ENCODE assay signal across 8 cellular contexts in the genomic region with DNA sequence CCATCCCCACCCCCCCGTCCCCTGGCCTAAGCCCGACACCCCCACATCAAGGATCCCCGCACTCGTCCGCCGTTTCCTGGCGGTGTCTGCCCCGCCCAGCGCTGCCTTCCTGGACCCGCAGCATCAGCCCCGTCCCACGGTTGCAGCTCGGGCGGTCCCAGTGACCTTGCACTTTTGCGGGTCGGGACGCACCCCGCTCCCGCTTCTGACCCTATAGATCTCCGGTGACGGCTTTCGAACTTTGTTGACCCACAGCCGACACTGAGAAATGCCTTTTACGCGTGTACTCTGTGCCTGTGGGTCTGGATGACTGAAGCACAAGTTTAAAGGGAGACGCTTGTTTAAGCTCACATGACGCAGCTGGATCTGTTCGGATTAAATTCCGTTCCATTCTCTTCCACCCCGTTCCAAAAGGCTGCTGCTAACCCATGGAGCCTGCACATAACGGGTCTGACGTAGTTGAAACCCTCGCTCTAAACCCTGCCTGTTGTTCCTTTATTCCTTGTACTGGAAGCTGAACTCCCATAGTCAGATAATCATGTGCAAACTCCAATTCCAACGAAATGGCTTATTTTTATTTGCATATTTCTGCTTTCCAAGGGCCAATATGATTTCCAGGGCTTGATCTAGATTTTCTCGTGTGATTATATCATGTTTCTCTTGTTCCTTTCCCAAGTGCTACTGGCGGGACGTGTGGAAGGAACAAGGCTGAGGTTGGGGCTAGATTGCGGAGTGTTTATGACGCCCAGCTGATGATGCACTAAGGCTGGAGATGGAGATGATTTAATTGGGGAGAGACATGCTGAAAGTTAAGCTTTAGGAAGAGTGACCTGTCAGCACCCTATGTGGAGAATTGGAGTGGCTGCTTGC. TPM values are rescaled to one million over a fixed set of nuclear protein-coding genes. Genes with fewer than 3 reads are reported as not detected.
DNase-seq lines count a peak whose midpoint lies in the region; ATAC-seq and TF ChIP-seq lines count a peak whose summit lies in the region.

No MANE protein-coding gene starts in this region.

- H3K4me3 ChIP-seq in body of pancreas (peak overlapping the region; percentile 58 to 63), iPS-11a (ENCODE audit: low read depth, low read length) (peak overlapping the region; percentile 74)

- no peak for TF ChIP-seq CTCF in body of pancreas (IDR thresholded peaks at IDR 0.05)

- peaks cover 20% of the 10 kb centered on the region for H3K4me1 ChIP-seq in body of pancreas

- no peaks in the 10 kb centered on the region for H3K27me3 ChIP-seq in body of pancreas

- ATAC-seq in HG03095 (IDR thresholded peaks at IDR 0.05; ENCODE audit: unreplicated experiment) (peak; percentile 17), SK-N-SH treated with all-trans-retinoic acid at 6 μM for 48 hours (peak; percentile 69), body of pancreas (peak; percentile 26), sciatic nerve (peak; percentile 43)

- WGBS in body of pancreas, 2 donors, result 5 to 12% methylated on average over 20 to 36 of the region's 39 CpGs

- H3K27ac ChIP-seq in body of pancreas, result peak overlapping the region; percentile 51 to 81 (median 63)

- intact Hi-C loops in body of pancreas (cut with DNase I), result loop anchor here (5.0 kb wide), 1 partner anchor 35 kb away; no protein-coding TSS in a partner anchor
- intact Hi-C loops in sciatic nerve (cut with DNase I), result no loop called here

- H3K36me3 ChIP-seq in body of pancreas (replicated peaks in 1 of 2; ENCODE audit: insufficient read depth in 1 of 2, low read depth in 2 of 2), result peaks cover 0 to 2% of the 10 kb centered on the region in 2 donors

- no peak for TF ChIP-seq POLR2A in body of pancreas (IDR thresholded peaks at IDR 0.05)

- DNase-seq in DMS53 (lab: John Stamatoyannopoulos, UW) (peak; percentile 53), DMS53 treated with DMSO at 0.1 percent for 48 hours (lab: John Stamatoyannopoulos, UW; ENCODE audit: unreplicated experiment) (no peak), body of pancreas (peak; percentile 30 to 33 (median 32)), sciatic nerve (ENCODE audit: low spot score) (no peak), NCI-H2081 treated with DMSO at 0.1 percent for 48 hours (lab: John Stamatoyannopoulos, UW) (no peak)

- H3K9me3 ChIP-seq in body of pancreas, result no peaks in the 10 kb centered on the region

TF ChIP-seq in SK-N-SH treated with all-trans-retinoic acid at 6 μM for 48 hours, 23 proteins besides CTCF, POLR2A, EP300 and RAD21:
- no peak for TF ChIP-seq ZNF70 (CRISPR knock-in tag; IDR thresholded peaks at IDR 0.05)
- no peak for TF ChIP-seq PPARA (CRISPR knock-in tag; IDR thresholded peaks at IDR 0.05; ENCODE audit: borderline replicate concordance)
- no peak for TF ChIP-seq GLIS3 (CRISPR knock-in tag; IDR thresholded peaks at IDR 0.05)
- TF ChIP-seq ZNF565 (CRISPR knock-in tag; conservative IDR thresholded peaks at IDR 0.05; ENCODE audit: low read depth), result no peak

RNA-seq across cellular contexts. Expression of gene FLYWCH1, which starts 0.8 kb away (rescaled TPM):
- total RNA-seq in body of pancreas (10 to 100 TPM; 24.6 to 53.7 TPM), sciatic nerve (72.5 TPM)

RNA-seq across cellular contexts. Expression of gene FLYWCH2, which starts 29.6 kb away (rescaled TPM):
- total RNA-seq in body of pancreas, result 10 to 100 TPM; 23.6 to 49.1 TPM
- total RNA-seq in sciatic nerve, result 17.7 TPM

RNA-seq across cellular contexts. Expression of gene KREMEN2, which starts 51.5 kb away (rescaled TPM):
- total RNA-seq in body of pancreas, result 1 to 10 TPM in 1 of 2 donors, not detected in 1; 6.3 TPM
- not detected for total RNA-seq in sciatic nerve

RNA-seq across cellular contexts. Expression of gene PRSS22, which starts 54.6 kb away (rescaled TPM):
- 10 to 100 TPM in 1 of 2 donors, 1 to 10 TPM in 1; 3.6 to 19.4 TPM for total RNA-seq in body of pancreas
- total RNA-seq in sciatic nerve, result 0.36 TPM

RNA-seq across cellular contexts. Expression of gene PAQR4, which starts 56.6 kb away (rescaled TPM):
- total RNA-seq in body of pancreas (10 to 100 TPM in 1 of 2 donors, 1 to 10 TPM in 1; 8.8 to 13.2 TPM), sciatic nerve (6.6 TPM)

Comparison
In these comparisons a context has a peak if more than half of its experiments do, and no peak if none do; other contexts are left out.
1. DNase-seq: peak in DMS53 (single experiment) and body of pancreas (4 of 4); none in DMS53 treated with DMSO at 0.1 percent for 48 hours (single experiment), sciatic nerve (single experiment) and NCI-H2081 treated with DMSO at 0.1 percent for 48 hours (single experiment).
2. ATAC-seq: peak in every context shown above with its lines; median percentile 69 in SK-N-SH treated with all-trans-retinoic acid at 6 μM for 48 hours; 43 in sciatic nerve; 26 in body of pancreas; 17 in HG03095.